ENCODE assay signal across 33 cellular contexts in the genomic region with DNA sequence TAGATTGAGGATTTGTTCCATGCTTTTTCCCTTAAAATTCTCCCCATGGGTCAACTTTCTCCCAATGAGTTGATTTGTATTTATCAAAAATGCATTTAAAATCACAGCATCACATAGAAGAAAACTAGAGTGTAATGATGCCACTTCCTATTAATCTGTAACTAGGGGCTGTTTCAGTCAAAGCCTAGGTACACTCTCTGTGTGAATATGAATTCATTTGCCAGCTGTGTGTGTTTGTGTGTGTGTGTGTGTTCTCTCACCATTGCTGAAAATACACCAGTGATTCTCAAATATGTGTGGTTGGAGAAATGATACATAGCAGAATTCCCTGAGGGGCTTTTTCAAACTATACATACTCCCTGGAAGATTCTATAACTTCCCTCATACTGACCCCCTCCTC.
"Had no signal": no experiment of that assay in that cellular context is flagged by ENCODE, and none has a peak within 500 bp of the region (broad histone marks: within the 10 kb centered on the region; RNA-seq: fewer than 3 reads in every experiment).

No MANE protein-coding gene starts in this region.

- H3K4me3 ChIP-seq: adrenal gland, ascending aorta, breast epithelium, cardiac muscle cell had no signal

- H3K36me3 ChIP-seq: adrenal gland, ascending aorta, brain microvascular endothelial cell, breast epithelium, cardiac muscle cell had no signal

- H3K27ac ChIP-seq: adrenal gland, ascending aorta, brain microvascular endothelial cell, breast epithelium, cardiac muscle cell had no signal

- DNase-seq: activated effector memory CD4-positive, alpha-beta T cell treated with anti-CD3 and anti-CD28 coated beads, Interleukin-2, amount 50 U/mL, for 16 hours; activated effector memory CD4-positive, alpha-beta T cell treated with Interleukin-2 at 50 U/mL for 16 hours; activated gamma-delta T cell; activated gamma-delta T cell treated with Interleukin-2 at 50 U/mL for 16 hours; activated naive CD4-positive, alpha-beta T cell; activated naive CD4-positive, alpha-beta T cell treated with anti-CD3 and anti-CD28 coated beads for 36 hours; activated naive CD4-positive, alpha-beta T cell treated with anti-CD3 and anti-CD28 coated beads, Interleukin-2, amount 10 ng/mL, durations not matched to agents 7 days and 5 days; activated naive CD4-positive, alpha-beta T cell treated with anti-CD3 and anti-CD28 coated beads, Interleukin-2, amount 50 U/mL, for 16 hours; activated naive CD4-positive, alpha-beta T cell treated with Interleukin-2 at 50 U/mL for 16 hours; activated naive CD8-positive, alpha-beta T cell treated with anti-CD3 and anti-CD28 coated beads for 36 hours; activated naive CD8-positive, alpha-beta T cell treated with anti-CD3 and anti-CD28 coated beads, Interleukin-2, amount 10 ng/mL, durations not matched to agents 7 days and 5 days; activated naive CD8-positive, alpha-beta T cell treated with anti-CD3 and anti-CD28 coated beads, Interleukin-2, amount 50 U/mL, for 24 hours; activated T-cell treated with anti-CD3 and anti-CD28 coated beads, Interleukin-2, amount 50 U/mL, for 1 hour; activated T-cell treated with anti-CD3 and anti-CD28 coated beads, Interleukin-2, amount 50 U/mL, for 24 hours; activated T-cell treated with anti-CD3 and anti-CD28 coated beads, Interleukin-2, amount 50 U/mL, for 4 hours; activated T-cell treated with anti-CD3 and anti-CD28 coated beads, Interleukin-2, amount 50 U/mL, for 48 hours; activated T-cell treated with anti-CD3 and anti-CD28 coated beads, Interleukin-2, amount 50 U/mL, for 72 hours; adrenal gland; amniotic stem cell; amygdala; anterior cingulate cortex; aorta; brain microvascular endothelial cell; caudate nucleus; central memory CD4-positive, alpha-beta T cell; cerebellar nuclear complex had no signal

- H3K4me1 ChIP-seq: adrenal gland, ascending aorta, breast epithelium had no signal

- FAIRE-seq: astrocyte, bronchial epithelial cell had no signal

- H3K9me3 ChIP-seq: adrenal gland had no signal

- ATAC-seq: activated naive CD4-positive, alpha-beta T cell treated with anti-CD3 and anti-CD28 coated beads, Interleukin-2, amount 50 U/mL, for 72 hours; activated naive CD8-positive, alpha-beta T cell treated with anti-CD3 and anti-CD28 coated beads, Interleukin-2, amount 50 U/mL, for 24 hours; activated T-cell treated with anti-CD3 and anti-CD28 coated beads, Interleukin-2, amount 50 U/mL, for 4 hours; activated T-cell treated with anti-CD3 and anti-CD28 coated beads, Interleukin-2, amount 50 U/mL, for 72 hours; activated T-helper 17 cell treated with anti-CD3 and anti-CD28 coated beads, Interleukin-2, amount 50 U/mL, for 72 hours had no signal

- H3K27me3 ChIP-seq: adrenal gland, ascending aorta, brain microvascular endothelial cell, cardiac muscle cell had no signal
